ENCODE assay signal across 1 cellular context in genomic region chr2:73828389-73828817, GRCh38.
TF ChIP-seq lines count a peak whose summit lies in the region.

No MANE protein-coding gene starts in this region.

TF ChIP-seq in HepG2, 621 proteins besides CTCF, POLR2A, EP300 and RAD21:
- 0 out of 2 replicates have a peak, but pooled peaks have one; percentile 36 for TF ChIP-seq ZNF770 (CRISPR knock-in tag; IDR thresholded peaks at IDR 0.05)
- peak; percentile 40 for TF ChIP-seq CEBPG (CRISPR knock-in tag; IDR thresholded peaks at IDR 0.05)
- TF ChIP-seq ZNF850 (CRISPR knock-in tag; conservative IDR thresholded peaks at IDR 0.05), result no peak
- TF ChIP-seq ZBTB26 (CRISPR knock-in tag; IDR thresholded peaks at IDR 0.05; ENCODE audit: borderline replicate concordance), result no peak
- TF ChIP-seq ZNF605 (CRISPR knock-in tag; IDR thresholded peaks at IDR 0.05), result 0 out of 2 replicates have a peak, but pooled peaks have one; percentile 41
- TF ChIP-seq ZNF280D (CRISPR knock-in tag; IDR thresholded peaks at IDR 0.05), result peak; percentile 73; the same call in 1 of the 2 replicates
- TF ChIP-seq NCOA1 (CRISPR knock-in tag; IDR thresholded peaks at IDR 0.05), result peak; percentile 10; the same call in 1 of the 2 replicates
- peak; percentile 96 for TF ChIP-seq EHMT2 (IDR thresholded peaks at IDR 0.05; ENCODE audit: borderline replicate concordance, low read depth, low read length)
- TF ChIP-seq MYPOP (CRISPR knock-in tag; IDR thresholded peaks at IDR 0.05), result 0 out of 2 replicates have a peak, but pooled peaks have one; percentile 18
- 0 out of 2 replicates have a peak, but pooled peaks have one; percentile 10 for TF ChIP-seq ZNF136 (CRISPR knock-in tag; IDR thresholded peaks at IDR 0.05; ENCODE audit: low read depth)
- TF ChIP-seq NFIC (IDR thresholded peaks at IDR 0.05; ENCODE audit: low read length), result 0 out of 2 replicates have a peak, but pooled peaks have one; percentile 12
- 0 out of 2 replicates have a peak, but pooled peaks have one; percentile 2 for TF ChIP-seq HOXA5 (CRISPR knock-in tag; IDR thresholded peaks at IDR 0.05)
- TF ChIP-seq TERF1 (CRISPR knock-in tag; IDR thresholded peaks at IDR 0.05), result no peak
- 0 out of 2 replicates have a peak, but pooled peaks have one; percentile 13 for TF ChIP-seq AHDC1 (CRISPR knock-in tag; IDR thresholded peaks at IDR 0.05; ENCODE audit: borderline replicate concordance)
- 0 out of 2 replicates have a peak, but pooled peaks have one; percentile 6 for TF ChIP-seq ZNF24 (IDR thresholded peaks at IDR 0.05)
- 0 out of 2 replicates have a peak, but pooled peaks have one; percentile 48 for TF ChIP-seq NAIF1 (CRISPR knock-in tag; IDR thresholded peaks at IDR 0.05; ENCODE audit: borderline replicate concordance)
- TF ChIP-seq SIN3B (IDR thresholded peaks at IDR 0.05; ENCODE audit: low read length), result no peak
- TF ChIP-seq SOX6 (IDR thresholded peaks at IDR 0.05), result no peak
- 0 out of 2 replicates have a peak, but pooled peaks have one; percentile 4 for TF ChIP-seq SOX6 (CRISPR knock-in tag; IDR thresholded peaks at IDR 0.05)
- TF ChIP-seq ZNF33B (CRISPR knock-in tag; IDR thresholded peaks at IDR 0.05), result 0 out of 2 replicates have a peak, but pooled peaks have one; percentile 10
- 0 out of 2 replicates have a peak, but pooled peaks have one; percentile 11 for TF ChIP-seq PPARG (CRISPR knock-in tag; conservative IDR thresholded peaks at IDR 0.05)
